In the genomic region with DNA sequence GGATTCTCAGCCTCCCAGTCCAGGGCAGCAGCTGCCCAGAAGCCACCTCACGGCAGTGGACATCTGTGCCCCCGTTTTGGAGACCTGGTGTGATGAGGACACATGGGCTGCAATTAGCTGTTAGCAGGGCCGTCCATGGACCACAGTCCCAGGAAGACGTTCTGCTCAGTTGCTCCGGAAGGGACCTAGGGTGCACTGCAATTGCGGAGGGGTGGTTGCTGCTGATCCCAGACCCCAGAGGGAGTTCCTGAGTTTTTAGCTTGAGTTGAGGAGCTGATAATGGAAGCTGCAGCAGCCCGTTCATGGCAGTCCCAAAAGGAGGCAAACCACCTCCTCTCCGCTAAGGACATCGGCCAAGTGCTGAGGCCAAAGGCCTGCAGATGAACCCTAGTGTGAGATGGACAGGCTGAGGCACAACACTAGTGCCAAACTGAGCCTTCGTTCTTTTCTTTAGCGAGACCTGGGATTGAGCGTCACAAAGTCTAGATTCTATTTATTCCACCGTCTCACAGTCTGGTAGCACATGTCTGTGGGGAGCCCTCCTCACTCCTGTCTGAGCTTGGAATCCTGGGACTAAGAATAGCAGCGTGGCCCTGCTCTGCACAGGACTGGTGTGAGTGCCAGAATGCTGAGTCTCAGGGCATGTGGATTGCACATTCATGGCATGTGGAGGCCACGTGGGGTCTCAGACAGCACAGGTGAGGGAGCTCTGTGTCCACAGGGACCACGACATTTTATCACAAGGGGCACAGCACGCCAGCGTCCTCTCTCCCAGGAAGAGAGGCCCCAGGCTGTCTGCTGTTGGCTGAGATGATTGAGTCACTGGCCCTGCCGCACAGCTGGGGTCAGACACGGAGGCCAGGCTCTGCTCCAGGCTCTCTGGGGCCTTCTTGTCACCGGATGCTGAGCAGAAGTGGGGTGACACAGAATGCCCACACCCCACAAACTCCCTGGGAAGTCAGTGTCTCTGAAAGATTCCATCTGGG, we compare ENCODE assay signal across 11 cellular contexts.
DNase-seq lines count a peak whose midpoint lies in the region; ATAC-seq, FAIRE-seq and TF ChIP-seq lines count a peak whose summit lies in the region.
"Had no signal": no experiment of that assay in that cellular context is flagged by ENCODE, and none has a peak within 500 bp of the region (broad histone marks: within the 10 kb centered on the region; RNA-seq: fewer than 3 reads in every experiment).

No MANE protein-coding gene starts in this region.

- no peak overlapping the region for H2BK5ac ChIP-seq in trophoblast cell (ENCODE audit: low read depth, low read length, poor library complexity)

- H3K9me3 Mint-ChIP-seq in HFFc6 (no peaks in the 10 kb centered on the region), astrocyte (ENCODE audit: unreplicated experiment) (peaks cover under 1% of the 10 kb centered on the region)
- peaks cover 3% of the 10 kb centered on the region for H3K9me3 Mint-ChIP-seq in activated T-helper 1 cell treated with anti-CD3 and anti-CD28 coated beads, Interleukin-12 subunit alpha, Interleukin-12 subunit beta, Interleukin-2, Interleukin-4 antibody, amounts not matched to agents 30 ng/mL and 10 ng/mL and 1 ng/mL, durations not matched to agents 14 hours and 24 hours and 36 hours

- no peak overlapping the region for H3K23ac ChIP-seq in trophoblast cell (ENCODE audit: low read length)

- H4K8ac ChIP-seq in trophoblast cell (ENCODE audit: low read depth, low read length): no peak overlapping the region

- H3K4me2 ChIP-seq in astrocyte (ENCODE audit: low read length): peak overlapping the region; percentile 26
- H3K4me2 ChIP-seq in trophoblast cell (ENCODE audit: low read length): no peak overlapping the region

- H3K36me3 Mint-ChIP-seq in HFFc6 (ENCODE audit: low read depth) (no peaks in the 10 kb centered on the region; the same call in 1 of the 2 replicates), astrocyte (ENCODE audit: low read depth, unreplicated experiment) (no peaks in the 10 kb centered on the region)
- H3K36me3 Mint-ChIP-seq in activated T-helper 1 cell treated with anti-CD3 and anti-CD28 coated beads, Interleukin-12 subunit alpha, Interleukin-12 subunit beta, Interleukin-2, Interleukin-4 antibody, amounts not matched to agents 30 ng/mL and 10 ng/mL and 1 ng/mL, durations not matched to agents 14 hours and 24 hours and 36 hours (ENCODE audit: low read depth): peaks cover 1% of the 10 kb centered on the region

- DNase-seq in HFFc6: peak; percentile 50
- DNase-seq in astrocyte (ENCODE audit: low read depth): no peak
- DNase-seq in islet precursor cell: peak; percentile 55
- no peak for DNase-seq in trophoblast cell
- no peak for DNase-seq in activated T-helper 1 cell treated with anti-CD3 and anti-CD28 coated beads, Interleukin-12 subunit alpha, Interleukin-12 subunit beta, Interleukin-2, Interleukin-4 antibody, amounts not matched to agents 30 ng/mL and 10 ng/mL and 1 ng/mL, durations not matched to agents 14 hours and 24 hours and 36 hours (ENCODE audit: low spot score)
- DNase-seq: activated T-cell treated with anti-CD3 and anti-CD28 coated beads, Interleukin-2, amount 50 U/mL, for 4 hours; CD8-positive, alpha-beta T cell; midbrain; SHP77 treated with DMSO at 0.1 percent for 48 hours had no signal

- ATAC-seq in GM21737 (IDR thresholded peaks at IDR 0.05; ENCODE audit: unreplicated experiment): no peak
- ATAC-seq: activated T-cell treated with anti-CD3 and anti-CD28 coated beads, Interleukin-2, amount 50 U/mL, for 4 hours; CD8-positive, alpha-beta T cell had no signal

- H3K27ac Mint-ChIP-seq in HFFc6: peak overlapping the region; percentile 84
- H3K27ac Mint-ChIP-seq in astrocyte (ENCODE audit: unreplicated experiment): peak overlapping the region; percentile 87
- no peak overlapping the region for H3K27ac Mint-ChIP-seq in activated T-helper 1 cell treated with anti-CD3 and anti-CD28 coated beads, Interleukin-12 subunit alpha, Interleukin-12 subunit beta, Interleukin-2, Interleukin-4 antibody, amounts not matched to agents 30 ng/mL and 10 ng/mL and 1 ng/mL, durations not matched to agents 14 hours and 24 hours and 36 hours
- H3K27ac Mint-ChIP-seq: CD8-positive, alpha-beta T cell had no signal

- H2BK12ac ChIP-seq in trophoblast cell (ENCODE audit: low read length): no peak overlapping the region

- H3K4me1 ChIP-seq in astrocyte (ENCODE audit: insufficient read depth, low read length) (peaks cover 25% of the 10 kb centered on the region), skeletal muscle tissue (ENCODE audit: control insufficient read depth in 3 of 3, insufficient read depth in 3 of 3, low read length in 3 of 3) (peaks cover 28 to 37% (median 33%) of the 10 kb centered on the region in 3 donors), trophoblast cell (ENCODE audit: control insufficient read depth in 1 of 2, insufficient read depth in 2 of 2, low read length in 2 of 2) (peaks cover 2 to 4% of the 10 kb centered on the region in 2 experiments)

- no peaks in the 10 kb centered on the region for H3K27me3 ChIP-seq in astrocyte (ENCODE audit: insufficient read depth, low read length)
- H3K27me3 ChIP-seq in skeletal muscle tissue (ENCODE audit: control insufficient read depth in 3 of 3, insufficient read depth in 3 of 3, low read length in 3 of 3): no peaks in the 10 kb centered on the region
- no peaks in the 10 kb centered on the region for H3K27me3 ChIP-seq in trophoblast cell (ENCODE audit: insufficient read depth, low read length)

- no peak overlapping the region for H3K4ac ChIP-seq in trophoblast cell (ENCODE audit: low read depth, low read length)

- H3K4me3 ChIP-seq in astrocyte (ENCODE audit: insufficient read depth, low read depth, low read length) (no peak overlapping the region), skeletal muscle tissue (ENCODE audit: low read length in 3 of 3) (peak overlapping the region in 2 of 3 donors; percentile 23 to 35), trophoblast cell (ENCODE audit: low read depth, low read length) (no peak overlapping the region)

- peaks cover 2% of the 10 kb centered on the region for H3K9me3 ChIP-seq in astrocyte (ENCODE audit: insufficient read depth, low read depth, low read length)
- peaks cover 0 to 4% (median 0%) of the 10 kb centered on the region in 3 donors for H3K9me3 ChIP-seq in skeletal muscle tissue (ENCODE audit: control insufficient read depth in 3 of 3, low read length in 3 of 3)
- peaks cover 5% of the 10 kb centered on the region for H3K9me3 ChIP-seq in trophoblast cell (ENCODE audit: insufficient read depth, low read depth, low read length)

- H3K9ac ChIP-seq in astrocyte (ENCODE audit: low read length) (peak overlapping the region; percentile 51), skeletal muscle tissue (ENCODE audit: low read depth in 1 of 3, low read length in 3 of 3) (peak overlapping the region; percentile 2 to 74 (median 27)), trophoblast cell (ENCODE audit: low read length) (no peak overlapping the region)

- no peaks in the 10 kb centered on the region for H4K20me1 ChIP-seq in astrocyte (ENCODE audit: insufficient read depth, low read length)

- no peak for TF ChIP-seq CTCF in HFFc6 (IDR thresholded peaks at IDR 0.05)
- TF ChIP-seq CTCF in astrocyte (IDR thresholded peaks at IDR 0.05; ENCODE audit: insufficient read depth, low read depth, low read length): no peak

- peaks cover 44% of the 10 kb centered on the region for H3K4me1 Mint-ChIP-seq in HFFc6 (ENCODE audit: low read depth)
- peaks cover 21% of the 10 kb centered on the region for H3K4me1 Mint-ChIP-seq in astrocyte (ENCODE audit: low read depth, unreplicated experiment)
- H3K4me1 Mint-ChIP-seq in activated T-helper 1 cell treated with anti-CD3 and anti-CD28 coated beads, Interleukin-12 subunit alpha, Interleukin-12 subunit beta, Interleukin-2, Interleukin-4 antibody, amounts not matched to agents 30 ng/mL and 10 ng/mL and 1 ng/mL, durations not matched to agents 14 hours and 24 hours and 36 hours (ENCODE audit: low read depth): no peaks in the 10 kb centered on the region

- no peak overlapping the region for H3K14ac ChIP-seq in trophoblast cell (ENCODE audit: low read length)

- no CpG with 5 or more reads among the region's 21 CpGs for WGBS in trophoblast cell (ENCODE audit: extremely low coverage, insufficient coverage, insufficient read length)

- H3K27ac ChIP-seq in astrocyte (ENCODE audit: low read depth, low read length) (peak overlapping the region; percentile 47), skeletal muscle tissue (ENCODE audit: low read depth, low read length) (peak overlapping the region; percentile 81), trophoblast cell (ENCODE audit: low read depth, low read length) (no peak overlapping the region)

- no peak overlapping the region for H3K18ac ChIP-seq in trophoblast cell (ENCODE audit: low read length)

- H2AFZ ChIP-seq in astrocyte (ENCODE audit: low read depth, low read length) (peak overlapping the region; percentile 53), trophoblast cell (ENCODE audit: insufficient read depth, low read length, poor library complexity) (no peak overlapping the region)

- no peak overlapping the region for H4K12ac ChIP-seq in trophoblast cell (ENCODE audit: low read depth, low read length)

- FAIRE-seq in astrocyte (lab: Jason Lieb, UNC): no peak

- H3K36me3 ChIP-seq in astrocyte (ENCODE audit: insufficient read depth, low read length) (no peaks in the 10 kb centered on the region), skeletal muscle tissue (ENCODE audit: control insufficient read depth in 3 of 3, insufficient read depth in 3 of 3, low read length in 3 of 3) (no peaks in the 10 kb centered on the region), trophoblast cell (ENCODE audit: control insufficient read depth in 1 of 2, insufficient read depth in 2 of 2, low read length in 2 of 2) (no peaks in the 10 kb centered on the region)

- no peak overlapping the region for H2AK5ac ChIP-seq in trophoblast cell (ENCODE audit: low read length)

- H3K27me3 Mint-ChIP-seq in HFFc6 (ENCODE audit: insufficient read depth) (peaks cover 5% of the 10 kb centered on the region), astrocyte (ENCODE audit: low read depth, unreplicated experiment) (peaks cover 8% of the 10 kb centered on the region)
- peaks cover 6% of the 10 kb centered on the region for H3K27me3 Mint-ChIP-seq in activated T-helper 1 cell treated with anti-CD3 and anti-CD28 coated beads, Interleukin-12 subunit alpha, Interleukin-12 subunit beta, Interleukin-2, Interleukin-4 antibody, amounts not matched to agents 30 ng/mL and 10 ng/mL and 1 ng/mL, durations not matched to agents 14 hours and 24 hours and 36 hours (ENCODE audit: insufficient read depth)

- H3K79me1 ChIP-seq in trophoblast cell (ENCODE audit: low read length): no peaks in the 10 kb centered on the region

- no peak overlapping the region for H4K91ac ChIP-seq in trophoblast cell (ENCODE audit: low read depth, low read length)

- intact Hi-C loops in activated T-helper 1 cell treated with anti-CD3 and anti-CD28 coated beads, Interleukin-12 subunit alpha, Interleukin-12 subunit beta, Interleukin-2, Interleukin-4 antibody, amounts not matched to agents 30 ng/mL and 10 ng/mL and 1 ng/mL, durations not matched to agents 14 hours and 24 hours and 36 hours (cut with micrococcal nuclease): no loop called here

- H3K4me3 Mint-ChIP-seq in HFFc6 (peak overlapping the region; percentile 17), astrocyte (ENCODE audit: unreplicated experiment) (no peak overlapping the region)
- no peak overlapping the region for H3K4me3 Mint-ChIP-seq in activated T-helper 1 cell treated with anti-CD3 and anti-CD28 coated beads, Interleukin-12 subunit alpha, Interleukin-12 subunit beta, Interleukin-2, Interleukin-4 antibody, amounts not matched to agents 30 ng/mL and 10 ng/mL and 1 ng/mL, durations not matched to agents 14 hours and 24 hours and 36 hours
- H3K4me3 Mint-ChIP-seq: activated T-cell treated with anti-CD3 and anti-CD28 coated beads, Interleukin-2, amount 50 U/mL, for 4 hours; CD8-positive, alpha-beta T cell had no signal

- H2BK120ac ChIP-seq in trophoblast cell (ENCODE audit: insufficient read depth, low read length, poor library complexity): no peak overlapping the region

- H3K79me2 ChIP-seq in astrocyte (ENCODE audit: insufficient read depth, low read length) (no peaks in the 10 kb centered on the region), trophoblast cell (ENCODE audit: control insufficient read depth, insufficient read depth, low read length, poor library complexity) (no peaks in the 10 kb centered on the region)

Comparison
In these comparisons a context has a peak if more than half of its experiments do, and no peak if none do; other contexts are left out.
1. DNase-seq: peak in HFFc6 (single experiment) and islet precursor cell (single experiment); none in astrocyte (single experiment), trophoblast cell (0 of 2) and activated T-helper 1 cell treated with anti-CD3 and anti-CD28 coated beads, Interleukin-12 subunit alpha, Interleukin-12 subunit beta, Interleukin-2, Interleukin-4 antibody, amounts not matched to agents 30 ng/mL and 10 ng/mL and 1 ng/mL, durations not matched to agents 14 hours and 24 hours and 36 hours (single experiment).
2. H3K4me3 ChIP-seq: peak in skeletal muscle tissue (2 of 3); none in astrocyte (single experiment) and trophoblast cell (single experiment).